22 cellular contexts compared by ENCODE assay signal in the genomic region with DNA sequence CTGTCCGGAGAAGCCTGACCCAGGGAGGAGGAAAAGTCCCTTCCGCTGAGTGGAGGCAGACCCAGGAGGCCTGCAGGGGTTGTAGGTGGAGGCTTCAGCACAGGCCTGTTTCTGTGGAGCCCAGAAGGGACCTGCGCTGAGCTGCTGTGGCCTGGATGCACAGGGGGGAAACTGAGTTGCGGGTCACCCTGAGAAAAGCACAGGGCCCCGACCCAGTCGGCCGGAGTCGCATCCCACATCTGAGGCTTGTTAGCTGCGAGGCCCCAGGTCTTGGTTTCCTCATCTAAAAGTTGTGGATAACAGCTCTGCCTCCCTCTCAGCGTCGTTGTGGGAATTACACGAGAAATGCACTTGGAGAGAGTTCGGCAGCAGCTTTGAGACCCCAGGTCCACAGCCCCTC.
DNase-seq lines count a peak whose midpoint lies in the region; ATAC-seq, FAIRE-seq and TF ChIP-seq lines count a peak whose summit lies in the region.
"Had no signal": no experiment of that assay in that cellular context is flagged by ENCODE, and none has a peak within 500 bp of the region (broad histone marks: within the 10 kb centered on the region; RNA-seq: fewer than 3 reads in every experiment).

No MANE protein-coding gene starts in this region.

- intact Hi-C loops in kidney (cut with DNase I) (no loop called here), spleen (cut with DNase I; ENCODE audit: low total_unique reads) (no loop called here)

- no peaks in the 10 kb centered on the region for H3K36me3 ChIP-seq in kidney (ENCODE audit: control insufficient read depth in 1 of 2, insufficient read depth in 2 of 2, low read length in 2 of 2)
- H3K36me3 ChIP-seq in spleen, result no peaks in the 10 kb centered on the region
- H3K36me3 ChIP-seq: BE2C; BLaER1 treated with 17β-estradiol and CSF1 and Interleukin-3, amounts not matched to agents 10 nM and 100 nM had no signal

- no peak for TF ChIP-seq POLR2A in spleen (IDR thresholded peaks at IDR 0.05)

- H3K9ac ChIP-seq in kidney (ENCODE audit: low read length in 2 of 2), result no peak overlapping the region
- H3K9ac ChIP-seq: BLaER1 treated with 17β-estradiol and CSF1 and Interleukin-3, amounts not matched to agents 10 nM and 100 nM had no signal

- no peak for FAIRE-seq in kidney (lab: Jason Lieb, UNC)
- FAIRE-seq: A549, GM12891, GM18507 had no signal

- TF ChIP-seq CTCF in kidney (IDR thresholded peaks at IDR 0.05; ENCODE audit: borderline replicate concordance, extremely low read depth, insufficient read depth) (no peak), spleen (IDR thresholded peaks at IDR 0.05 in 8 of 11, conservative IDR thresholded peaks at IDR 0.05 in 3 of 11) (no peak)

- peak; percentile 36 for DNase-seq in activated effector memory CD4-positive, alpha-beta T cell treated with anti-CD3 and anti-CD28 coated beads, Interleukin-2, amount 50 U/mL, for 16 hours
- no peak for DNase-seq in activated effector memory CD4-positive, alpha-beta T cell treated with Interleukin-2 at 50 U/mL for 16 hours
- DNase-seq in kidney, result peak; percentile 62
- DNase-seq in spleen, result peak; percentile 49
- DNase-seq in NCI-H345 (lab: John Stamatoyannopoulos, UW), result no peak
- DNase-seq: ACHN; AML-193; BE2C; Calu3; CD4-positive, alpha-beta memory T cell; COR-L47; DMS53; DMS79 treated with DMSO at 0.1 percent for 48 hours; GF-D8; H9 had no signal

- H3K4me3 ChIP-seq in kidney (ENCODE audit: low read length in 2 of 2) (no peak overlapping the region), spleen (no peak overlapping the region)
- H3K4me3 ChIP-seq: A549; BLaER1 treated with 17β-estradiol and CSF1 and Interleukin-3, amounts not matched to agents 10 nM and 100 nM; GM23338 had no signal

- no peak for ATAC-seq in HG03378 (IDR thresholded peaks at IDR 0.05; ENCODE audit: unreplicated experiment)
- ATAC-seq: A549, GM23338 had no signal

- 85 to 90% (median 89%) methylated on average over 9 to 13 of the region's 13 CpGs for WGBS in spleen, 5 donors

- peaks cover 0 to 93% (median 3%) of the 10 kb centered on the region in 7 donors for H3K27me3 ChIP-seq in spleen (replicated peaks in 1 of 7)
- H3K27me3 ChIP-seq: BE2C; BLaER1 treated with 17β-estradiol and CSF1 and Interleukin-3, amounts not matched to agents 10 nM and 100 nM had no signal

- H3K27ac ChIP-seq in kidney (ENCODE audit: low read depth in 2 of 2, low read length in 2 of 2), result no peak overlapping the region
- no peak overlapping the region for H3K27ac ChIP-seq in spleen
- H3K27ac ChIP-seq: 22Rv1; A549; BLaER1 treated with 17β-estradiol and CSF1 and Interleukin-3, amounts not matched to agents 10 nM and 100 nM had no signal

- H3K9me3 ChIP-seq in kidney (ENCODE audit: control insufficient read depth in 1 of 2, low read length in 2 of 2), result no peaks in the 10 kb centered on the region
- no peaks in the 10 kb centered on the region for H3K9me3 ChIP-seq in spleen
- H3K9me3 ChIP-seq: A549; BE2C; BLaER1 treated with 17β-estradiol and CSF1 and Interleukin-3, amounts not matched to agents 10 nM and 100 nM had no signal

- H3K4me1 ChIP-seq in kidney (ENCODE audit: control insufficient read depth in 1 of 2, insufficient read depth in 1 of 2, low read depth in 1 of 2, low read length in 2 of 2), result no peaks in the 10 kb centered on the region
- no peaks in the 10 kb centered on the region for H3K4me1 ChIP-seq in spleen
- H3K4me1 ChIP-seq: A549; BE2C; BLaER1 treated with 17β-estradiol and CSF1 and Interleukin-3, amounts not matched to agents 10 nM and 100 nM had no signal

Comparison
In these comparisons a context has a peak if more than half of its experiments do, and no peak if none do; other contexts are left out.
1. DNase-seq: peak in activated effector memory CD4-positive, alpha-beta T cell treated with anti-CD3 and anti-CD28 coated beads, Interleukin-2, amount 50 U/mL, for 16 hours (single experiment), kidney (single experiment) and spleen (single experiment); none in activated effector memory CD4-positive, alpha-beta T cell treated with Interleukin-2 at 50 U/mL for 16 hours (single experiment) and NCI-H345 (single experiment).